Comparison of ENCODE assay signal across 8 cellular contexts in the genomic region with DNA sequence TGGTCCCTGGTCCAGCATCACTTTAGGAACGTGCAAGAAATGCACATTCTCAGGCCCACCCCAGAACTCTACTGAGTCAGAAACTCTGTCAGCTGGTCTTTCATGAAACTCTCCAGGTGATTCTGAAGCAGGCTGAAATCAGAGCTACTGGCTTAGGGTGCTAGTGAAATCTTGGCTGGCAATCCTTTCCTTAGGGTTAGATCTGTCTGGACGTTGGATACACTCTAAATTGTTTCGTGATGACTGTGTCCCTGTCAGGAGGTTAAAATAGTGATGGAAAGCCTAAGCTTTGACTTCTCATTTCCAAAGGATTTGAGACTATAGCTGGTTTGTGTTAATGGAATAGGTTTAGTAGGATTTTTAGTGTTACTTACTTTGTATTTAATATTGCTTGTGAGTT.
DNase-seq lines count a peak whose midpoint lies in the region; ATAC-seq and TF ChIP-seq lines count a peak whose summit lies in the region.

No MANE protein-coding gene starts in this region.

- no peak overlapping the region for H3K4me3 ChIP-seq in BLaER1 treated with 17β-estradiol and CSF1 and Interleukin-3, amounts not matched to agents 10 nM and 100 nM
- H3K4me3 ChIP-seq in SJSA1: no peak overlapping the region
- no peak overlapping the region for H3K4me3 ChIP-seq in fibroblast of the aortic adventitia (ENCODE audit: low read depth, low read length)
- no peak overlapping the region for H3K4me3 ChIP-seq in rectal smooth muscle tissue (ENCODE audit: low read length)

- TF ChIP-seq CTCF in fibroblast of the aortic adventitia (IDR thresholded peaks at IDR 0.05; ENCODE audit: insufficient read depth, low read length): no peak

- DNase-seq in SJSA1 (ENCODE audit: low read depth in 1 of 2, low spot score in 2 of 2) (peak in 1 of 2 experiments; percentile 37), fibroblast of the aortic adventitia (ENCODE audit: low read depth) (peak; percentile 71), NCI-H2081 treated with DMSO at 0.1 percent for 48 hours (lab: John Stamatoyannopoulos, UW) (no peak), amniotic stem cell (lab: John Stamatoyannopoulos, UW) (no peak)
- no peak for DNase-seq in activated CD4-positive, alpha-beta T cell treated with anti-CD3 and anti-CD28 coated beads for 1 hour

- ATAC-seq in GM19397 (IDR thresholded peaks at IDR 0.05; ENCODE audit: unreplicated experiment): no peak

- H3K4me1 ChIP-seq in BLaER1 treated with 17β-estradiol and CSF1 and Interleukin-3, amounts not matched to agents 10 nM and 100 nM: peaks cover 0 to 89% (median 61%) of the 10 kb centered on the region in 10 experiments; a peak in 16 of 20 replicates
- H3K4me1 ChIP-seq in SJSA1 (replicated peaks) (peaks cover 27% of the 10 kb centered on the region), rectal smooth muscle tissue (ENCODE audit: control insufficient read depth, insufficient read depth, low read length) (peaks cover 33% of the 10 kb centered on the region)

- H4K20me1 ChIP-seq in BLaER1 treated with 17β-estradiol and CSF1 and Interleukin-3, amounts not matched to agents 10 nM and 100 nM: no peaks in the 10 kb centered on the region

- H3K36me3 ChIP-seq in BLaER1 treated with 17β-estradiol and CSF1 and Interleukin-3, amounts not matched to agents 10 nM and 100 nM: peaks cover 0 to 20% (median 7%) of the 10 kb centered on the region in 11 experiments; a peak in 13 of 22 replicates
- peaks cover 11% of the 10 kb centered on the region for H3K36me3 ChIP-seq in SJSA1
- H3K36me3 ChIP-seq in rectal smooth muscle tissue (ENCODE audit: control insufficient read depth, insufficient read depth, low read length): no peaks in the 10 kb centered on the region

- H3K9me3 ChIP-seq in BLaER1 treated with 17β-estradiol and CSF1 and Interleukin-3, amounts not matched to agents 10 nM and 100 nM (replicated peaks in 1 of 11): peaks cover 8 to 22% (median 10%) of the 10 kb centered on the region in 11 experiments
- 0 out of 2 replicates have a peak, but pooled peaks cover 5% of the 10 kb centered on the region for H3K9me3 ChIP-seq in SJSA1 (replicated peaks)

- H3K27ac ChIP-seq in BLaER1 treated with 17β-estradiol and CSF1 and Interleukin-3, amounts not matched to agents 10 nM and 100 nM: peak overlapping the region in 9 of 11 experiments; percentile 2 to 89 (median 72); a peak in 12 of 22 replicates
- H3K27ac ChIP-seq in SJSA1 (peak overlapping the region; percentile 65), rectal smooth muscle tissue (ENCODE audit: low read depth, low read length) (peak overlapping the region; percentile 93)

- H3K9ac ChIP-seq in BLaER1 treated with 17β-estradiol and CSF1 and Interleukin-3, amounts not matched to agents 10 nM and 100 nM: peak overlapping the region in 3 of 11 experiments; percentile 27 to 70 (median 69); a peak in 3 of 22 replicates
- no peak overlapping the region for H3K9ac ChIP-seq in rectal smooth muscle tissue (ENCODE audit: low read length)

- H3K4me2 ChIP-seq in BLaER1 treated with 17β-estradiol and CSF1 and Interleukin-3, amounts not matched to agents 10 nM and 100 nM: peak overlapping the region in 6 of 11 experiments; percentile 47 to 85 (median 70); a peak in 11 of 22 replicates

- H3K27me3 ChIP-seq in BLaER1 treated with 17β-estradiol and CSF1 and Interleukin-3, amounts not matched to agents 10 nM and 100 nM: no peaks in the 10 kb centered on the region
- H3K27me3 ChIP-seq in SJSA1 (replicated peaks) (no peaks in the 10 kb centered on the region), rectal smooth muscle tissue (ENCODE audit: control insufficient read depth, insufficient read depth, low read length) (no peaks in the 10 kb centered on the region)
